In genomic region chr11:19735512-19735911, GRCh38 we compare ENCODE assay signal across 12 cellular contexts. TPM values are rescaled to one million over a fixed set of nuclear protein-coding genes. Genes with fewer than 3 reads are reported as not detected.
DNase-seq lines count a peak whose midpoint lies in the region; ATAC-seq and TF ChIP-seq lines count a peak whose summit lies in the region.
"Had no signal": no experiment of that assay in that cellular context is flagged by ENCODE, and none has a peak within 500 bp of the region (broad histone marks: within the 10 kb centered on the region; RNA-seq: fewer than 3 reads in every experiment).

No MANE protein-coding gene starts in this region.

- H3K9me3 ChIP-seq in left ventricle myocardium inferior (replicated peaks) (no peaks in the 10 kb centered on the region), stomach smooth muscle (ENCODE audit: control insufficient read depth in 2 of 2, low read length in 2 of 2) (no peaks in the 10 kb centered on the region), suprapubic skin (no peaks in the 10 kb centered on the region)

- intact Hi-C loops in left ventricle myocardium inferior (cut with micrococcal nuclease): no loop called here

- TF ChIP-seq POLR2A in suprapubic skin (IDR thresholded peaks at IDR 0.05): no peak

- no peak overlapping the region for H3K4me3 ChIP-seq in HFF-Myc (replicated peaks; ENCODE audit: low read depth, low read length)
- H3K4me3 ChIP-seq in left ventricle myocardium inferior: no peak overlapping the region
- peak overlapping the region in 1 of 2 donors; percentile 8 for H3K4me3 ChIP-seq in stomach smooth muscle (ENCODE audit: low read length in 2 of 2)
- no peak overlapping the region for H3K4me3 ChIP-seq in suprapubic skin
- H3K4me3 ChIP-seq: GM12878 had no signal

- 87% methylated on average over 3 of the region's 3 CpGs for WGBS in suprapubic skin

- peak overlapping the region; percentile 36 to 50 for H3K9ac ChIP-seq in stomach smooth muscle (ENCODE audit: low read length in 2 of 2)

- H3K27me3 ChIP-seq in left ventricle myocardium inferior (ENCODE audit: low read depth) (no peaks in the 10 kb centered on the region), stomach smooth muscle (ENCODE audit: control insufficient read depth in 1 of 2, insufficient read depth in 2 of 2, low read length in 2 of 2) (no peaks in the 10 kb centered on the region), suprapubic skin (no peaks in the 10 kb centered on the region)

- H3K27ac ChIP-seq in left ventricle myocardium inferior (replicated peaks): peak overlapping the region; percentile 36
- peak overlapping the region; percentile 67 for H3K27ac ChIP-seq in stomach smooth muscle (ENCODE audit: low read length)
- H3K27ac ChIP-seq in suprapubic skin: no peak overlapping the region
- H3K27ac ChIP-seq: epithelial cell of prostate had no signal

- no peaks in the 10 kb centered on the region for H3K36me3 ChIP-seq in left ventricle myocardium inferior
- no peaks in the 10 kb centered on the region for H3K36me3 ChIP-seq in stomach smooth muscle (ENCODE audit: control insufficient read depth in 2 of 2, insufficient read depth in 2 of 2, low read length in 2 of 2)
- no peaks in the 10 kb centered on the region for H3K36me3 ChIP-seq in suprapubic skin

- DNase-seq in HFF-Myc (ENCODE audit: extremely low read depth, low read depth) (no peak), astrocyte of the hippocampus (ENCODE audit: low read depth, low spot score) (peak; percentile 47), left ventricle myocardium inferior (no peak), GM19238 (ENCODE audit: insufficient read length, low spot score) (no peak), suprapubic skin (ENCODE audit: low spot score in 2 of 2) (no peak)
- DNase-seq: RPMI8226; stimulated activated CD4-positive, alpha-beta T cell treated with anti-CD3 and anti-CD28 coated beads, Interleukin-1b, Interleukin-23, amount 100 ng/mL, for 48 hours; stimulated activated naive B cell treated with anti-CD40 and anti-IgM and Interleukin-4, amounts not matched to agents 10 μg/mL and 1 μg/mL and 100 μg/mL, for 72 hours had no signal

- peaks cover 62% of the 10 kb centered on the region for H3K4me1 ChIP-seq in left ventricle myocardium inferior
- H3K4me1 ChIP-seq in stomach smooth muscle (ENCODE audit: control insufficient read depth, insufficient read depth, low read length): peaks cover 72% of the 10 kb centered on the region
- peaks cover 2% of the 10 kb centered on the region for H3K4me1 ChIP-seq in suprapubic skin

- TF ChIP-seq EP300 in suprapubic skin (IDR thresholded peaks at IDR 0.05): no peak

- peak; percentile 11 for TF ChIP-seq CTCF in HFF-Myc (IDR thresholded peaks at IDR 0.05; ENCODE audit: low read depth, low read length, missing control alignments)
- TF ChIP-seq CTCF in left ventricle myocardium inferior (IDR thresholded peaks at IDR 0.05; ENCODE audit: borderline replicate concordance): peak; percentile 38
- no peak for TF ChIP-seq CTCF in suprapubic skin (IDR thresholded peaks at IDR 0.05)

- ATAC-seq in HG02840 (IDR thresholded peaks at IDR 0.05; ENCODE audit: low FRiP score, unreplicated experiment): no peak
- ATAC-seq: GM12878; stimulated activated naive B cell treated with anti-CD40 and anti-IgM and Interleukin-4, amounts not matched to agents 10 μg/mL and 1 μg/mL and 100 μg/mL, for 72 hours had no signal

RNA-seq across cellular contexts. Expression of gene NAV2, which starts 22.9 kb away (rescaled TPM):
- total RNA-seq in left ventricle myocardium inferior (14.3 TPM), suprapubic skin (10 to 100 TPM in 3 of 4 donors, 1 to 10 TPM in 1; 9.1 to 34.7 (median 22.2) TPM)

Comparison
In these comparisons a context has a peak if more than half of its experiments do, and no peak if none do; other contexts are left out.
1. CTCF ChIP-seq: peak in HFF-Myc (single experiment) and left ventricle myocardium inferior (single experiment); none in suprapubic skin (0 of 2).